In the genomic region with DNA sequence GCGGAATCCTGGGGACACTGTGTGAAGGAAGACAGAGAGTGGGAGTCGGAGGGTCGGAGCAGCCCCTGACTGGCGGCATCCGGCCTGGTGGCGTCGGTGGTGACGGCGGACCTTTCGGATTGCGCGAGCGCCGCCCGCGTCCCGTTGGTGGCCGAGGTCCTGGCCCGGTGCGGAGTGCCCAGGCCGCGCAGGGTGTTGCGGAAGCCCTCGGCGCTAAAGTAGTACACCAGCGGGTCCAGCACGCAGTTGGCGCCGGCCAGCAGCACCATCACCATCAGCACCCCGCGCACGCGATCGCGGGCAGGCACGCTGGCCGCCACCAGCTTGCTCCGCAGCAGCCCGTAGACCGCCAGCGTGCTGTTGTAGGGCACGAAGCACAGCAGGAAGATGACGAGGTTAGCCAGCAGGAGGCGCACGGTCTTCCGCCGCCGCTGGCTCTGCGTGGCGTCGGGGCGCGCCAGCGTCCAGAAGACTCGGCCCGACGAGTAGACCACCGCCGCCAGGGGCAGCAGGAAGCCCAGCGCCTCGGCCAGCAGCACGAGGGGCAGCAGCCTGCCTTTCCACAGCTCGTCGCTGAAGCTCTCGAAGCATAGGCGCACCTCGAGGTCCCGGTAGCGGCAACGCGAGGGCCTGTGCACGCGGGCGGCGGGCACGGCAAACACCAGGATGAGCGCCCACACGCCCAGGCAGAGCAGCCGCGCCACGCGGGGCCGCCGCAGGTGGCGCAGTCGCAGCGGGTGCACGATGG, we compare ENCODE assay signal across 10 cellular contexts. TPM values are rescaled to one million over a fixed set of nuclear protein-coding genes. Genes with fewer than 3 reads are reported as not detected.
DNase-seq lines count a peak whose midpoint lies in the region; ATAC-seq and TF ChIP-seq lines count a peak whose summit lies in the region.
"Had no signal": no experiment of that assay in that cellular context is flagged by ENCODE, and none has a peak within 500 bp of the region (broad histone marks: within the 10 kb centered on the region; RNA-seq: fewer than 3 reads in every experiment).

No MANE protein-coding gene starts in this region.

- peaks cover 9% of the 10 kb centered on the region for H3K4me1 ChIP-seq in mesenchymal stem cell (ENCODE audit: control insufficient read depth, insufficient read depth, low read depth, low read length)
- peaks cover 12% of the 10 kb centered on the region for H3K4me1 ChIP-seq in upper lobe of right lung

- H2BK5ac ChIP-seq in mesenchymal stem cell (ENCODE audit: low read depth, low read length, poor library complexity, severe bottlenecking): no peak overlapping the region

- H2AK5ac ChIP-seq in mesenchymal stem cell (ENCODE audit: low read length, severe bottlenecking): no peak overlapping the region

- H4K8ac ChIP-seq in mesenchymal stem cell (ENCODE audit: low read length): peak overlapping the region; percentile 76

- H3K14ac ChIP-seq in mesenchymal stem cell (ENCODE audit: low read length in 2 of 2): peak overlapping the region in 1 of 2 experiments; percentile 75

- H3K36me3 ChIP-seq in mesenchymal stem cell (ENCODE audit: control insufficient read depth in 1 of 2, insufficient read depth in 2 of 2, low read depth in 1 of 2, low read length in 2 of 2): peaks cover 0 to 7% of the 10 kb centered on the region in 2 experiments
- H3K36me3 ChIP-seq in upper lobe of right lung: no peaks in the 10 kb centered on the region

- no peak overlapping the region for H3K27ac ChIP-seq in mesenchymal stem cell (ENCODE audit: low read length, poor library complexity, severe bottlenecking)
- H3K27ac ChIP-seq in upper lobe of right lung: no peak overlapping the region

- peak overlapping the region in 1 of 2 experiments; percentile 65 for H3K18ac ChIP-seq in mesenchymal stem cell (ENCODE audit: low read depth in 1 of 2, low read length in 2 of 2)

- H4K91ac ChIP-seq in mesenchymal stem cell (ENCODE audit: low read length): peak overlapping the region; percentile 43

- no peak overlapping the region for H3K4me2 ChIP-seq in mesenchymal stem cell (ENCODE audit: low read length, poor library complexity, severe bottlenecking)
- H3K4me2 ChIP-seq: BLaER1 had no signal

- H2BK12ac ChIP-seq in mesenchymal stem cell (ENCODE audit: low read length in 2 of 2): peak overlapping the region in 1 of 2 experiments; percentile 38

- ATAC-seq in upper lobe of right lung (peak; percentile 77), HG03108 (IDR thresholded peaks at IDR 0.05; ENCODE audit: unreplicated experiment) (no peak)

- H3K27me3 ChIP-seq in mesenchymal stem cell (ENCODE audit: control insufficient read depth in 1 of 2, insufficient read depth in 1 of 2, low read length in 2 of 2) (peaks cover 4 to 10% of the 10 kb centered on the region in 2 experiments), upper lobe of right lung (no peaks in the 10 kb centered on the region)
- H3K27me3 ChIP-seq: BLaER1 had no signal

- peak overlapping the region in 1 of 2 experiments; percentile 44 for H3K4ac ChIP-seq in mesenchymal stem cell (ENCODE audit: low read depth in 1 of 2, low read length in 2 of 2)

- DNase-seq in activated gamma-delta T cell treated with Interleukin-2 at 50 U/mL for 16 hours (peak; percentile 37), activated gamma-delta T cell (lab: John Stamatoyannopoulos, UW) (no peak), ecto neural progenitor cell (ENCODE audit: low spot score) (peak; percentile 95), mesenchymal stem cell (peak; percentile 40), upper lobe of right lung (peak; percentile 79), hippocampal formation (lab: John Stamatoyannopoulos, UW) (no peak), foreskin melanocyte (no peak)

- 45% methylated on average over 88 of the region's 88 CpGs for WGBS in mesenchymal stem cell

- H3K9ac ChIP-seq in mesenchymal stem cell (ENCODE audit: low read length): no peak overlapping the region

- no peaks in the 10 kb centered on the region for H3K9me3 ChIP-seq in mesenchymal stem cell (ENCODE audit: control insufficient read depth, low read length)
- H3K9me3 ChIP-seq in upper lobe of right lung: no peaks in the 10 kb centered on the region
- H3K9me3 ChIP-seq: BLaER1 had no signal

- no peak overlapping the region for H2BK120ac ChIP-seq in mesenchymal stem cell (ENCODE audit: low read depth, low read length)

- intact Hi-C loops in upper lobe of right lung (cut with DNase I): no loop called here

- H3K79me1 ChIP-seq in mesenchymal stem cell (replicated peaks; ENCODE audit: low read length, poor library complexity, severe bottlenecking): no peaks in the 10 kb centered on the region

- H2BK15ac ChIP-seq in mesenchymal stem cell (ENCODE audit: low read depth, poor library complexity, severe bottlenecking): no peak overlapping the region

- peak; percentile 54 for TF ChIP-seq CTCF in upper lobe of right lung (IDR thresholded peaks at IDR 0.05)

- H3K4me3 ChIP-seq in mesenchymal stem cell (ENCODE audit: insufficient read depth in 1 of 2, low read depth in 1 of 2, low read length in 2 of 2) (peak overlapping the region; percentile 12 to 47), upper lobe of right lung (peak overlapping the region; percentile 23)
- H3K4me3 ChIP-seq: BLaER1 had no signal

- H2AFZ ChIP-seq in mesenchymal stem cell (ENCODE audit: low read depth, low read length): peak overlapping the region; percentile 81

- peak overlapping the region in 1 of 2 experiments; percentile 23 for H3K23ac ChIP-seq in mesenchymal stem cell (ENCODE audit: low read length in 2 of 2)

RNA-seq across cellular contexts. Expression of gene CHD4, which starts 13.1 kb away (rescaled TPM):
- polyA plus RNA-seq in mesenchymal stem cell (2013, experiment 1 of 2): 111 TPM
- 104 TPM for polyA plus RNA-seq in mesenchymal stem cell (2013, experiment 2 of 2)
- total RNA-seq in upper lobe of right lung: 160 TPM

RNA-seq across cellular contexts. Expression of gene LPAR5, which starts 15.4 kb away (rescaled TPM):
- polyA plus RNA-seq in mesenchymal stem cell (2013, experiment 1 of 2): 0.03 TPM
- polyA plus RNA-seq in mesenchymal stem cell (2013, experiment 2 of 2): 0.08 TPM
- total RNA-seq in upper lobe of right lung: 2.5 TPM
- total RNA-seq: M059J had no signal

RNA-seq across cellular contexts. Expression of gene ACRBP, which starts 26.9 kb away (rescaled TPM):
- polyA plus RNA-seq in mesenchymal stem cell (2013, experiment 1 of 2): 0.30 TPM
- polyA plus RNA-seq in mesenchymal stem cell (2013, experiment 2 of 2): 0.29 TPM
- 3.8 TPM for total RNA-seq in upper lobe of right lung
- total RNA-seq: M059J had no signal

RNA-seq across cellular contexts. Expression of gene ING4, which starts 42.6 kb away (rescaled TPM):
- polyA plus RNA-seq in mesenchymal stem cell (2013, experiment 1 of 2): 34.2 TPM
- polyA plus RNA-seq in mesenchymal stem cell (2013, experiment 2 of 2): 32.9 TPM
- total RNA-seq in upper lobe of right lung: 38.0 TPM

RNA-seq across cellular contexts. Expression of gene NOP2, which starts 52.2 kb away (rescaled TPM):
- polyA plus RNA-seq in mesenchymal stem cell (2013, experiment 1 of 2): 20.3 TPM
- 21.3 TPM for polyA plus RNA-seq in mesenchymal stem cell (2013, experiment 2 of 2)
- total RNA-seq in upper lobe of right lung: 32.2 TPM

Comparison
In these comparisons a context has a peak if more than half of its experiments do, and no peak if none do; other contexts are left out.
1. DNase-seq: peak in activated gamma-delta T cell treated with Interleukin-2 at 50 U/mL for 16 hours (single experiment), ecto neural progenitor cell (single experiment), mesenchymal stem cell (single experiment) and upper lobe of right lung (single experiment); none in activated gamma-delta T cell (single experiment), hippocampal formation (0 of 2) and foreskin melanocyte (single experiment).